Comparison of ENCODE assay signal across 1 cellular context in genomic region chr7:47572101-47572460, GRCh38.
TF ChIP-seq lines count a peak whose summit lies in the region.

No MANE protein-coding gene starts in this region.

TF ChIP-seq in H1, 55 proteins besides CTCF, POLR2A, EP300 and RAD21 (continued from another document):
- TF ChIP-seq RNF2 (IDR thresholded peaks at IDR 0.05; ENCODE audit: borderline replicate concordance, low read depth, low read length, missing control alignments, poor library complexity, severe bottlenecking) (no peak), CHD2 (IDR thresholded peaks at IDR 0.05; ENCODE audit: low read length) (no peak), RFX5 (IDR thresholded peaks at IDR 0.05; ENCODE audit: borderline replicate concordance, low read depth, low read length) (no peak)
- TF ChIP-seq, protein P1, sequence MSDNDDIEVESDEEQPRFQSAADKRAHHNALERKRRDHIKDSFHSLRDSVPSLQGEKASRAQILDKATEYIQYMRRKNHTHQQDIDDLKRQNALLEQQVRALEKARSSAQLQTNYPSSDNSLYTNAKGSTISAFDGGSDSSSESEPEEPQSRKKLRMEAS (IDR thresholded peaks at IDR 0.05): no peak
